ENCODE assay signal across 19 cellular contexts in genomic region chr1:246925997-246926626, GRCh38. TPM values are rescaled to one million over a fixed set of nuclear protein-coding genes. Genes with fewer than 3 reads are reported as not detected.
DNase-seq lines count a peak whose midpoint lies in the region; ATAC-seq and TF ChIP-seq lines count a peak whose summit lies in the region.
"Had no signal": no experiment of that assay in that cellular context is flagged by ENCODE, and none has a peak within 500 bp of the region (broad histone marks: within the 10 kb centered on the region; RNA-seq: fewer than 3 reads in every experiment).

No MANE protein-coding gene starts in this region.

- H3K27me3 Mint-ChIP-seq in CD4-positive, CD25-positive, alpha-beta regulatory T cell: no peaks in the 10 kb centered on the region
- no peaks in the 10 kb centered on the region for H3K27me3 Mint-ChIP-seq in naive thymus-derived CD4-positive, alpha-beta T cell
- H3K27me3 Mint-ChIP-seq in Caco-2 (ENCODE audit: insufficient read depth, unreplicated experiment): no peaks in the 10 kb centered on the region
- H3K27me3 Mint-ChIP-seq: CD4-positive, alpha-beta T cell had no signal

- H3K4me1 ChIP-seq in CD4-positive, CD25-positive, alpha-beta regulatory T cell (ENCODE audit: control insufficient read depth, insufficient read depth, low read length, poor library complexity, severe bottlenecking): peaks cover 34% of the 10 kb centered on the region
- H3K4me1 ChIP-seq in Panc1 (ENCODE audit: control insufficient read depth, insufficient read depth, low read length) (peaks cover 10% of the 10 kb centered on the region), Caco-2 (peaks cover 12% of the 10 kb centered on the region)
- peaks cover 14 to 18% of the 10 kb centered on the region in 2 donors for H3K4me1 ChIP-seq in naive thymus-derived CD4-positive, alpha-beta T cell (ENCODE audit: control insufficient read depth in 2 of 2, insufficient read depth in 2 of 2, low read length in 2 of 2)
- H3K4me1 ChIP-seq: SJCRH30 had no signal

- TF ChIP-seq CTCF in Panc1 (IDR thresholded peaks at IDR 0.05) (no peak), Caco-2 (IDR thresholded peaks at IDR 0.05; ENCODE audit: insufficient read depth in 1 of 2, low read depth in 1 of 2, low read length in 1 of 2, severe bottlenecking in 1 of 2, unreplicated experiment in 1 of 2) (no peak)

- ATAC-seq in CD4-positive, CD25-positive, alpha-beta regulatory T cell (ENCODE audit: low read depth in 2 of 2): no peak
- no peak for ATAC-seq in Panc1
- ATAC-seq in naive thymus-derived CD4-positive, alpha-beta T cell: no peak
- ATAC-seq: SK-N-SH treated with all-trans-retinoic acid at 6 μM for 48 hours had no signal

- BruUV-seq in Panc1 (replicated peaks; lab: Mats Ljungman, UMichigan): TSS peak; percentile 5
- no TSS peak for BruUV-seq in Caco-2 (replicated peaks; lab: Mats Ljungman, UMichigan)

- peaks cover 0 to 3% of the 10 kb centered on the region in 2 experiments for H3K9me3 ChIP-seq in CD4-positive, CD25-positive, alpha-beta regulatory T cell (ENCODE audit: control insufficient read depth in 2 of 2, low read length in 2 of 2)
- H3K9me3 ChIP-seq in Panc1 (ENCODE audit: control insufficient read depth, insufficient read depth, low read depth, low read length) (no peaks in the 10 kb centered on the region), Caco-2 (no peaks in the 10 kb centered on the region)
- no peaks in the 10 kb centered on the region for H3K9me3 ChIP-seq in naive thymus-derived CD4-positive, alpha-beta T cell (ENCODE audit: control insufficient read depth in 2 of 3, low read length in 3 of 3)

- DNase-seq in NCI-H82 (lab: John Stamatoyannopoulos, UW) (peak; percentile 48), NCI-H82 treated with DMSO at 0.1 percent for 48 hours (lab: John Stamatoyannopoulos, UW; ENCODE audit: unreplicated experiment) (no peak), Panc1 (ENCODE audit: low read depth, low spot score) (no peak), Caco-2 (no peak), NCI-H1694 (lab: John Stamatoyannopoulos, UW) (no peak)
- no peak for DNase-seq in CD4-positive, CD25-positive, alpha-beta regulatory T cell
- DNase-seq in naive thymus-derived CD4-positive, alpha-beta T cell: no peak
- no peak for DNase-seq in NK-92 treated with Interleukin-12 subunit alpha and Interleukin-12 subunit beta, amount 100 ng/mL, for 24 hours (lab: John Stamatoyannopoulos, UW)
- DNase-seq: 8988T; CD4-positive, alpha-beta T cell; DMS79; KBM-7; MG63; NCI-H1105 treated with DMSO at 0.1 percent for 48 hours; NCI-H2029 treated with DMSO at 0.1 percent for 48 hours; NCI-H446 treated with DMSO at 0.1 percent for 48 hours; NCI-H526; SJCRH30 had no signal

- H3K27ac ChIP-seq in CD4-positive, CD25-positive, alpha-beta regulatory T cell (ENCODE audit: insufficient read depth, low read length, poor library complexity, severe bottlenecking): no peak overlapping the region
- H3K27ac ChIP-seq in Panc1 (ENCODE audit: low read length): no peak overlapping the region
- no peak overlapping the region for H3K27ac ChIP-seq in naive thymus-derived CD4-positive, alpha-beta T cell (ENCODE audit: low read depth, low read length)
- H3K27ac ChIP-seq: SJCRH30 had no signal

- peaks cover 0 to 5% (median 1%) of the 10 kb centered on the region in 7 donors for H3K9me3 Mint-ChIP-seq in CD4-positive, CD25-positive, alpha-beta regulatory T cell
- peaks cover 0 to 6% (median 2%) of the 10 kb centered on the region in 11 donors for H3K9me3 Mint-ChIP-seq in naive thymus-derived CD4-positive, alpha-beta T cell
- H3K9me3 Mint-ChIP-seq in Caco-2 (ENCODE audit: unreplicated experiment): no peaks in the 10 kb centered on the region

- peak overlapping the region in 3 of 4 donors; percentile 29 to 68 (median 46) for H3K4me3 Mint-ChIP-seq in CD4-positive, CD25-positive, alpha-beta regulatory T cell
- peak overlapping the region in 8 of 10 donors; percentile 14 to 77 (median 31) for H3K4me3 Mint-ChIP-seq in naive thymus-derived CD4-positive, alpha-beta T cell
- no peak overlapping the region for H3K4me3 Mint-ChIP-seq in Caco-2 (ENCODE audit: unreplicated experiment)
- H3K4me3 Mint-ChIP-seq: CD4-positive, alpha-beta T cell had no signal

- intact Hi-C loops in Panc1 (cut with micrococcal nuclease; ENCODE audit: unreplicated experiment) (no loop called here), Caco-2 (cut with micrococcal nuclease; ENCODE audit: unreplicated experiment) (no loop called here)
- intact Hi-C loops in naive thymus-derived CD4-positive, alpha-beta T cell (cut with micrococcal nuclease): no loop called here

- H3K4me3 ChIP-seq in CD4-positive, CD25-positive, alpha-beta regulatory T cell (ENCODE audit: low read depth, low read length): no peak overlapping the region
- no peak overlapping the region for H3K4me3 ChIP-seq in Panc1 (ENCODE audit: low read depth in 2 of 2, low read length in 2 of 2)
- no peak overlapping the region for H3K4me3 ChIP-seq in naive thymus-derived CD4-positive, alpha-beta T cell (ENCODE audit: low read length)
- no peak overlapping the region for H3K4me3 ChIP-seq in Caco-2 (ENCODE audit: low read depth, low read length)
- H3K4me3 ChIP-seq: MG63, SJCRH30 had no signal

- POLR2A ChIA-PET in Panc1 (lab: Charles Lee): interaction anchor here (0.6 kb wide), 1 partner anchor 16 kb away, joined by 3 read pairs; no protein-coding TSS in a partner anchor
- POLR2A ChIA-PET in naive thymus-derived CD4-positive, alpha-beta T cell (lab: Charles Lee): no interaction called here
- POLR2A ChIA-PET in Caco-2 (lab: Charles Lee): no interaction called here

- in situ Hi-C loops in Panc1 (cut with HindIII; ENCODE audit: low pct_unique_long_range_greater_than_20kb, low sequenced_read_pairs): no loop called here

- H3K36me3 Mint-ChIP-seq in CD4-positive, CD25-positive, alpha-beta regulatory T cell: peaks cover 38% of the 10 kb centered on the region
- H3K36me3 Mint-ChIP-seq in naive thymus-derived CD4-positive, alpha-beta T cell: peaks cover 7 to 35% (median 26%) of the 10 kb centered on the region in 5 donors
- peaks cover 48% of the 10 kb centered on the region for H3K36me3 Mint-ChIP-seq in Caco-2 (ENCODE audit: insufficient read depth, unreplicated experiment)

- no peak overlapping the region for H3K27ac Mint-ChIP-seq in CD4-positive, CD25-positive, alpha-beta regulatory T cell
- H3K27ac Mint-ChIP-seq in naive thymus-derived CD4-positive, alpha-beta T cell: peak overlapping the region in 2 of 9 donors; percentile 7 to 13
- no peak overlapping the region for H3K27ac Mint-ChIP-seq in Caco-2 (ENCODE audit: unreplicated experiment)
- H3K27ac Mint-ChIP-seq: CD4-positive, alpha-beta T cell had no signal

- H3K27me3 ChIP-seq in CD4-positive, CD25-positive, alpha-beta regulatory T cell (ENCODE audit: control insufficient read depth, insufficient read depth, low read length): no peaks in the 10 kb centered on the region
- H3K27me3 ChIP-seq in Panc1 (ENCODE audit: control insufficient read depth, insufficient read depth, low read length) (no peaks in the 10 kb centered on the region), Caco-2 (replicated peaks; ENCODE audit: control insufficient read depth, insufficient read depth, low read length) (no peaks in the 10 kb centered on the region)
- H3K27me3 ChIP-seq in naive thymus-derived CD4-positive, alpha-beta T cell (ENCODE audit: control insufficient read depth in 2 of 2, insufficient read depth in 2 of 2, low read length in 2 of 2): no peaks in the 10 kb centered on the region
- H3K27me3 ChIP-seq: MG63, SJCRH30 had no signal

- peaks cover 20% of the 10 kb centered on the region for H3K36me3 ChIP-seq in CD4-positive, CD25-positive, alpha-beta regulatory T cell (ENCODE audit: control insufficient read depth, insufficient read depth, low read length)
- peaks cover 5% of the 10 kb centered on the region for H3K36me3 ChIP-seq in Panc1 (ENCODE audit: control insufficient read depth, insufficient read depth, low read length)
- peaks cover 0 to 5% (median 0%) of the 10 kb centered on the region in 3 experiments for H3K36me3 ChIP-seq in naive thymus-derived CD4-positive, alpha-beta T cell (ENCODE audit: control insufficient read depth in 2 of 3, insufficient read depth in 3 of 3, low read length in 3 of 3)
- peaks cover 3% of the 10 kb centered on the region for H3K36me3 ChIP-seq in Caco-2 (ENCODE audit: control insufficient read depth, insufficient read depth, low read length)

- H3K4me1 Mint-ChIP-seq in CD4-positive, CD25-positive, alpha-beta regulatory T cell: peaks cover 34 to 83% (median 50%) of the 10 kb centered on the region in 4 donors
- peaks cover 41 to 85% (median 69%) of the 10 kb centered on the region in 7 donors for H3K4me1 Mint-ChIP-seq in naive thymus-derived CD4-positive, alpha-beta T cell
- H3K4me1 Mint-ChIP-seq in Caco-2 (ENCODE audit: low read depth, unreplicated experiment): peaks cover 13% of the 10 kb centered on the region

- CTCF ChIA-PET in Panc1 (lab: Charles Lee): interaction anchor here (0.6 kb wide), 1 partner anchor 20 kb away, joined by 3 read pairs; no protein-coding TSS in a partner anchor
- CTCF ChIA-PET in naive thymus-derived CD4-positive, alpha-beta T cell (lab: Charles Lee): no interaction called here
- CTCF ChIA-PET in Caco-2 (lab: Charles Lee): no interaction called here

RNA-seq across cellular contexts. Expression of gene AHCTF1, which starts 5.6 kb away (rescaled TPM):
- total RNA-seq in CD4-positive, CD25-positive, alpha-beta regulatory T cell: 77.0 TPM
- polyA plus RNA-seq in CD4-positive, CD25-positive, alpha-beta regulatory T cell: 10 to 100 TPM; 11.2 to 22.8 (median 13.9) TPM
- 49.9 TPM for total RNA-seq in Panc1 (2021; ENCODE audit: unreplicated experiment)
- polyA plus RNA-seq in Panc1 (2012; ENCODE audit: insufficient read length): 25.0 TPM
- 10 to 100 TPM; 31.8 to 66.5 (median 57.3) TPM for total RNA-seq in naive thymus-derived CD4-positive, alpha-beta T cell
- polyA plus RNA-seq in naive thymus-derived CD4-positive, alpha-beta T cell: 10 to 100 TPM; 19.0 to 30.6 TPM
- total RNA-seq in Caco-2 (2022): 42.3 and 48.7 TPM in 2 replicates
